Comparison of ENCODE assay signal across 8 cellular contexts in the genomic region with DNA sequence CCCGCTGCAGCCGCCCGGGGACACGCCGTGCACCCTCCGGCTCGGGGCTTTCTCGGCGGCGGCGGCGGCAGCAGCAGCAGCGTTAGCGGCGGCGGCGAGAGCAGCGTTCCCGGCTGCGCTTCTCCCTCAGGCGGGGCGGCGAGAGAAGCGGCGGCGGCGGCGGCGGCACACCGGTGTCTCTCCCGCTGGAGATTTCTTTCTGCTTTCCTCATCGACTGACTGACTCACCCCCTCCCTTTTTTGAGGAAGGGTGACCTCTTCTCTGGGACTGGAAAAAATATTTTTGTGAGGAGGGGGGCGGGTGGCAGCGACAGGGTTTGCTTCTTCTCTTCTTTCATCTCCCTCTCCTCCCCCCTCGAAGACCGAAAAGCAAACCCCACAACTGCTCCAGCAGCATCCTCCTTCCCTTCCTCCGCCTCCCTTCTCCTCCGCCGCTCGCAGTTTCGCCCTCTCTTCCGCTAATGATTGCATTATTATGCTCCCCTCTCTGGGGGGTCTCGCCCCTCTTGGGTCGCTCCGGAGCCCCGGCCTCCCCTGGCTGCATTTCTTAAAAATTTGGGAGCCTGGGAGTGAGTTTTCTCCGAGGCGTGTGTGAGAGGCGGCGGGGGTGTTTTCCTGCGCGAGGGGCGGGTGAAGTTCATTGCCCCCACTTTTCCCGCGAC. TPM values are rescaled to one million over a fixed set of nuclear protein-coding genes. Genes with fewer than 3 reads are reported as not detected.
DNase-seq lines count a peak whose midpoint lies in the region; ATAC-seq and FAIRE-seq lines count a peak whose summit lies in the region.

No MANE protein-coding gene starts in this region.

- 0 to 1% (median 0%) methylated on average over 44 to 55 of the region's 55 CpGs for WGBS in small intestine, 3 donors

- peak; percentile 25 for DNase-seq in activated CD4-positive, alpha-beta T cell treated with anti-CD3 and anti-CD28 coated beads for 36 hours
- no peak for DNase-seq in activated CD4-positive, alpha-beta T cell treated with anti-CD3 and anti-CD28 coated beads, Interleukin-2, amount 50 U/mL, for 1 hour
- DNase-seq in NCI-H1105 treated with DMSO at 0.1 percent for 48 hours (lab: John Stamatoyannopoulos, UW), result peak; percentile 68
- DNase-seq in small intestine, result no peak
- no peak for DNase-seq in NCI-H2196 (lab: John Stamatoyannopoulos, UW; ENCODE audit: unreplicated experiment)

- no peaks in the 10 kb centered on the region for H3K9me3 ChIP-seq in iPS-18a (ENCODE audit: control insufficient read depth, low read depth, low read length)
- no peaks in the 10 kb centered on the region for H3K9me3 ChIP-seq in small intestine (ENCODE audit: control insufficient read depth, low read depth)

- H3K9me3 Mint-ChIP-seq in activated CD4-positive, alpha-beta T cell treated with anti-CD3 and anti-CD28 coated beads for 36 hours (ENCODE audit: low read depth), result no peaks in the 10 kb centered on the region

- peak overlapping the region; percentile 76 for H3K27ac ChIP-seq in angular gyrus (ENCODE audit: low read depth, low read length)
- no peak overlapping the region for H3K27ac ChIP-seq in iPS-18a (ENCODE audit: low read length)
- H3K27ac ChIP-seq in small intestine (ENCODE audit: low read depth in 1 of 2, low read length in 1 of 2), result peak overlapping the region in 1 of 2 donors; percentile 42

- intact Hi-C loops in activated CD4-positive, alpha-beta T cell treated with anti-CD3 and anti-CD28 coated beads for 36 hours (cut with DNase I, micrococcal nuclease), result loop anchor here in 1 of 2 experiments (2.0 to 5.0 kb wide), 2 partner anchors 140 to 1079 kb away; no protein-coding TSS in a partner anchor

- H3K4me1 ChIP-seq in iPS-18a (ENCODE audit: control insufficient read depth, low read depth, low read length), result peaks cover 12% of the 10 kb centered on the region
- no peaks in the 10 kb centered on the region for H3K4me1 ChIP-seq in small intestine (ENCODE audit: control insufficient read depth in 2 of 2, insufficient read depth in 1 of 2, low read depth in 1 of 2, low read length in 1 of 2)

- peaks cover 10% of the 10 kb centered on the region for H3K4me1 Mint-ChIP-seq in activated CD4-positive, alpha-beta T cell treated with anti-CD3 and anti-CD28 coated beads for 36 hours

- peak overlapping the region; percentile 78 for H3K4me3 Mint-ChIP-seq in activated CD4-positive, alpha-beta T cell treated with anti-CD3 and anti-CD28 coated beads for 36 hours

- H3K27me3 ChIP-seq in iPS-18a (ENCODE audit: control insufficient read depth, insufficient read depth, low read length), result peaks cover 79% of the 10 kb centered on the region
- no peaks in the 10 kb centered on the region for H3K27me3 ChIP-seq in small intestine (ENCODE audit: control insufficient read depth in 2 of 2, insufficient read depth in 2 of 2, low read length in 2 of 2)

- no peaks in the 10 kb centered on the region for H3K36me3 Mint-ChIP-seq in activated CD4-positive, alpha-beta T cell treated with anti-CD3 and anti-CD28 coated beads for 36 hours (ENCODE audit: low read depth)

- peak overlapping the region; percentile 42 for H3K9ac ChIP-seq in iPS-18a (ENCODE audit: low read length)

- CTCF ChIA-PET in activated CD4-positive, alpha-beta T cell treated with anti-CD3 and anti-CD28 coated beads for 36 hours (lab: Charles Lee), result no interaction called here

- H3K27me3 Mint-ChIP-seq in activated CD4-positive, alpha-beta T cell treated with anti-CD3 and anti-CD28 coated beads for 36 hours, result peaks cover 30% of the 10 kb centered on the region

- peak; percentile 18 for ATAC-seq in activated CD4-positive, alpha-beta T cell treated with anti-CD3 and anti-CD28 coated beads for 36 hours
- ATAC-seq in GM18867 (IDR thresholded peaks at IDR 0.05; ENCODE audit: unreplicated experiment), result no peak

- H3K36me3 ChIP-seq in iPS-18a (ENCODE audit: control insufficient read depth, low read depth, low read length), result no peaks in the 10 kb centered on the region
- no peaks in the 10 kb centered on the region for H3K36me3 ChIP-seq in small intestine (ENCODE audit: control insufficient read depth in 2 of 2, insufficient read depth in 2 of 2, low read length in 2 of 2)

- no peak overlapping the region for H3K27ac Mint-ChIP-seq in activated CD4-positive, alpha-beta T cell treated with anti-CD3 and anti-CD28 coated beads for 36 hours

- H3K4me3 ChIP-seq in iPS-18a (ENCODE audit: low read length) (peak overlapping the region; percentile 82), small intestine (ENCODE audit: low read depth in 1 of 2, low read length in 2 of 2) (peak overlapping the region; percentile 69 to 75)

- FAIRE-seq in small intestine (lab: Jason Lieb, UNC), result no peak

- POLR2A ChIA-PET in activated CD4-positive, alpha-beta T cell treated with anti-CD3 and anti-CD28 coated beads for 36 hours (lab: Charles Lee), result no interaction called here

RNA-seq across cellular contexts. Expression of a gene that starts 0.3 kb away (rescaled TPM):
- total RNA-seq in activated CD4-positive, alpha-beta T cell treated with anti-CD3 and anti-CD28 coated beads for 36 hours, result 1 to 10 TPM; 2.4 to 3.0 TPM
- polyA plus RNA-seq in small intestine, result 10 to 100 TPM in 1 of 3 donors, 1 to 10 TPM in 2; 4.9 to 18.4 (median 8.8) TPM

Comparison
In these comparisons a context has a peak if more than half of its experiments do, and no peak if none do; other contexts are left out.
1. DNase-seq: peak in activated CD4-positive, alpha-beta T cell treated with anti-CD3 and anti-CD28 coated beads for 36 hours (single experiment) and NCI-H1105 treated with DMSO at 0.1 percent for 48 hours (single experiment); none in activated CD4-positive, alpha-beta T cell treated with anti-CD3 and anti-CD28 coated beads, Interleukin-2, amount 50 U/mL, for 1 hour (single experiment), small intestine (single experiment) and NCI-H2196 (single experiment).